Comparison of ENCODE assay signal across 1 cellular context in genomic region chr19:36054733-36055686, GRCh38.
TF ChIP-seq lines count a peak whose summit lies in the region.

Gene WDR62 (plus strand): TSS chr19:36054897. CDS start chr19:36054972, 75 bp downstream.

TF ChIP-seq in SK-N-SH, 30 proteins besides CTCF, POLR2A, EP300 and RAD21 (continued from another document):
- TF ChIP-seq SIN3A (IDR thresholded peaks at IDR 0.05; ENCODE audit: borderline replicate concordance, low read depth, low read length), result peak; percentile 97
- TF ChIP-seq, protein P1, sequence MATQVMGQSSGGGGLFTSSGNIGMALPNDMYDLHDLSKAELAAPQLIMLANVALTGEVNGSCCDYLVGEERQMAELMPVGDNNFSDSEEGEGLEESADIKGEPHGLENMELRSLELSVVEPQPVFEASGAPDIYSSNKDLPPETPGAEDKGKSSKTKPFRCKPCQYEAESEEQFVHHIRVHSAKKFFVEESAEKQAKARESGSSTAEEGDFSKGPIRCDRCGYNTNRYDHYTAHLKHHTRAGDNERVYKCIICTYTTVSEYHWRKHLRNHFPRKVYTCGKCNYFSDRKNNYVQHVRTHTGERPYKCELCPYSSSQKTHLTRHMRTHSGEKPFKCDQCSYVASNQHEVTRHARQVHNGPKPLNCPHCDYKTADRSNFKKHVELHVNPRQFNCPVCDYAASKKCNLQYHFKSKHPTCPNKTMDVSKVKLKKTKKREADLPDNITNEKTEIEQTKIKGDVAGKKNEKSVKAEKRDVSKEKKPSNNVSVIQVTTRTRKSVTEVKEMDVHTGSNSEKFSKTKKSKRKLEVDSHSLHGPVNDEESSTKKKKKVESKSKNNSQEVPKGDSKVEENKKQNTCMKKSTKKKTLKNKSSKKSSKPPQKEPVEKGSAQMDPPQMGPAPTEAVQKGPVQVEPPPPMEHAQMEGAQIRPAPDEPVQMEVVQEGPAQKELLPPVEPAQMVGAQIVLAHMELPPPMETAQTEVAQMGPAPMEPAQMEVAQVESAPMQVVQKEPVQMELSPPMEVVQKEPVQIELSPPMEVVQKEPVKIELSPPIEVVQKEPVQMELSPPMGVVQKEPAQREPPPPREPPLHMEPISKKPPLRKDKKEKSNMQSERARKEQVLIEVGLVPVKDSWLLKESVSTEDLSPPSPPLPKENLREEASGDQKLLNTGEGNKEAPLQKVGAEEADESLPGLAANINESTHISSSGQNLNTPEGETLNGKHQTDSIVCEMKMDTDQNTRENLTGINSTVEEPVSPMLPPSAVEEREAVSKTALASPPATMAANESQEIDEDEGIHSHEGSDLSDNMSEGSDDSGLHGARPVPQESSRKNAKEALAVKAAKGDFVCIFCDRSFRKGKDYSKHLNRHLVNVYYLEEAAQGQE (IDR thresholded peaks at IDR 0.05; ENCODE audit: low read depth, low read length), result no peak
- TF ChIP-seq, protein P2, sequence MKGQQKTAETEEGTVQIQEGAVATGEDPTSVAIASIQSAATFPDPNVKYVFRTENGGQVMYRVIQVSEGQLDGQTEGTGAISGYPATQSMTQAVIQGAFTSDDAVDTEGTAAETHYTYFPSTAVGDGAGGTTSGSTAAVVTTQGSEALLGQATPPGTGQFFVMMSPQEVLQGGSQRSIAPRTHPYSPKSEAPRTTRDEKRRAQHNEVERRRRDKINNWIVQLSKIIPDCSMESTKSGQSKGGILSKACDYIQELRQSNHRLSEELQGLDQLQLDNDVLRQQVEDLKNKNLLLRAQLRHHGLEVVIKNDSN (IDR thresholded peaks at IDR 0.05; ENCODE audit: borderline replicate concordance, low read depth), result no peak
